In genomic region chr7:98870071-98870651, GRCh38 we compare ENCODE assay signal across 8 cellular contexts. TPM values are rescaled to one million over a fixed set of nuclear protein-coding genes. Genes with fewer than 3 reads are reported as not detected.
DNase-seq lines count a peak whose midpoint lies in the region; ATAC-seq and TF ChIP-seq lines count a peak whose summit lies in the region.

No MANE protein-coding gene starts in this region.

- in situ Hi-C loops in transverse colon (cut with MboI; ENCODE audit: low pct_ligation_motif_present in 1 of 4, low pct_unique_long_range_greater_than_20kb in 1 of 4, low sequenced_read_pairs in 3 of 4), result no loop called here

- TF ChIP-seq CTCF in fibroblast of lung (conservative IDR thresholded peaks at IDR 0.05 in 1 of 2, IDR thresholded peaks at IDR 0.05 in 1 of 2; ENCODE audit: low read depth in 1 of 2, low read length in 2 of 2) (no peak), osteoblast (IDR thresholded peaks at IDR 0.05; ENCODE audit: extremely low read depth, low read depth, low read length) (no peak), transverse colon (IDR thresholded peaks at IDR 0.05) (no peak)

- TF ChIP-seq EP300 in transverse colon (IDR thresholded peaks at IDR 0.05; ENCODE audit: low read depth), result no peak

- H4K20me1 ChIP-seq in fibroblast of lung (ENCODE audit: control insufficient read depth, extremely low read depth, insufficient read depth, low read length), result no peaks in the 10 kb centered on the region
- no peaks in the 10 kb centered on the region for H4K20me1 ChIP-seq in osteoblast (ENCODE audit: insufficient read depth, low read length)

- peak overlapping the region; percentile 26 to 51 (median 36) for H3K4me3 ChIP-seq in fibroblast of lung (replicated peaks in 1 of 4; ENCODE audit: control extremely low read depth in 1 of 4, insufficient read depth in 1 of 4, low read depth in 3 of 4, low read length in 4 of 4)
- peak overlapping the region; percentile 58 for H3K4me3 ChIP-seq in osteoblast (ENCODE audit: insufficient read depth, low read length)
- H3K4me3 ChIP-seq in transverse colon, result peak overlapping the region in 3 of 4 donors; percentile 7 to 50 (median 22)

- peak; percentile 50 for ATAC-seq in HG03045 (IDR thresholded peaks at IDR 0.05; ENCODE audit: unreplicated experiment)

- H3K4me1 ChIP-seq in fibroblast of lung (ENCODE audit: control insufficient read depth, extremely low read depth, insufficient read depth, low read length), result no peaks in the 10 kb centered on the region
- H3K4me1 ChIP-seq in osteoblast (ENCODE audit: insufficient read depth, low read length), result peaks cover 5% of the 10 kb centered on the region
- peaks cover 0 to 15% (median 7%) of the 10 kb centered on the region in 4 donors for H3K4me1 ChIP-seq in transverse colon

- H3K27ac ChIP-seq in fibroblast of lung (ENCODE audit: insufficient read depth, low read length) (no peak overlapping the region), osteoblast (ENCODE audit: low read depth, low read length) (no peak overlapping the region), transverse colon (no peak overlapping the region)

- H3K27me3 ChIP-seq in fibroblast of lung (ENCODE audit: control insufficient read depth, insufficient read depth, low read length) (peaks cover 13% of the 10 kb centered on the region), osteoblast (ENCODE audit: insufficient read depth, low read length) (peaks cover 22% of the 10 kb centered on the region), transverse colon (peaks cover 51% of the 10 kb centered on the region)

- H3K9me3 ChIP-seq in fibroblast of lung (ENCODE audit: control insufficient read depth, insufficient read depth, low read depth, low read length), result no peaks in the 10 kb centered on the region
- H3K9me3 ChIP-seq in osteoblast (ENCODE audit: low read depth, low read length), result no peaks in the 10 kb centered on the region
- H3K9me3 ChIP-seq in transverse colon, result no peaks in the 10 kb centered on the region

- 2% methylated on average over 41 of the region's 44 CpGs; no CpG with 5 or more reads in 1 of the 2 donors for WGBS in transverse colon (ENCODE audit: low coverage in 1 of 2), 2 donors

- H2AFZ ChIP-seq in fibroblast of lung (ENCODE audit: low read length), result peak overlapping the region; percentile 46
- H2AFZ ChIP-seq in osteoblast (ENCODE audit: low read length), result no peak overlapping the region

- peak; percentile 36 for DNase-seq in DMS53 (lab: John Stamatoyannopoulos, UW)
- no peak for DNase-seq in DMS53 treated with DMSO at 0.1 percent for 48 hours (lab: John Stamatoyannopoulos, UW; ENCODE audit: unreplicated experiment)
- peak; percentile 70 for DNase-seq in NOMO-1 treated with DMSO at 0.1 percent for 48 hours (lab: John Stamatoyannopoulos, UW; ENCODE audit: unreplicated experiment)
- peak; percentile 38 for DNase-seq in activated T-helper 1 cell treated with Interleukin-2 at 50 U/mL for 16 hours (ENCODE audit: low read depth)
- peak; percentile 16 to 55 for DNase-seq in fibroblast of lung (ENCODE audit: low read depth in 2 of 2)
- peak; percentile 96 for DNase-seq in osteoblast (ENCODE audit: insufficient read length, low spot score, missing footprints)
- DNase-seq in transverse colon, result peak; percentile 26

- no peak overlapping the region for H3K9ac ChIP-seq in fibroblast of lung (ENCODE audit: insufficient read depth, low read length)

- TF ChIP-seq POLR2A in transverse colon (IDR thresholded peaks at IDR 0.05), result no peak

- H3K4me2 ChIP-seq in fibroblast of lung (ENCODE audit: extremely low read depth, insufficient read depth, low read length) (peak overlapping the region; percentile 75), osteoblast (ENCODE audit: insufficient read depth, low read length) (peak overlapping the region; percentile 64)

- no peaks in the 10 kb centered on the region for H3K36me3 ChIP-seq in fibroblast of lung (ENCODE audit: control insufficient read depth, insufficient read depth, low read length)
- no peaks in the 10 kb centered on the region for H3K36me3 ChIP-seq in osteoblast (ENCODE audit: insufficient read depth, low read length)
- H3K36me3 ChIP-seq in transverse colon, result no peaks in the 10 kb centered on the region

- intact Hi-C loops in transverse colon (cut with DNase I; ENCODE audit: low total_unique reads), result no loop called here

- no peaks in the 10 kb centered on the region for H3K79me2 ChIP-seq in fibroblast of lung (ENCODE audit: control insufficient read depth, insufficient read depth, low read length)
- H3K79me2 ChIP-seq in osteoblast (ENCODE audit: insufficient read depth, low read length), result no peaks in the 10 kb centered on the region

RNA-seq across cellular contexts. Expression of gene TMEM130, which starts 0.3 kb away (rescaled TPM):
- 0.26 and 0.66 TPM in 2 replicates for total RNA-seq in fibroblast of lung
- 0.95 and 2.6 TPM in 2 replicates for polyA plus RNA-seq in fibroblast of lung
- polyA plus RNA-seq in fibroblast of lung (2012), result 1.8 and 4.8 TPM in 2 replicates
- 1.3 and 16.4 TPM in 2 replicates for polyA minus RNA-seq in fibroblast of lung (ENCODE audit: low replicate concordance)
- 0.88 and 1.1 TPM in 2 replicates for total RNA-seq in osteoblast
- 1 to 10 TPM in 2 of 4 donors, under 1 TPM in 1, not detected in 1; 0.14 to 1.5 (median 1.1) TPM for total RNA-seq in transverse colon

RNA-seq across cellular contexts. Expression of gene TRRAP, which starts 8.2 kb away (rescaled TPM):
- total RNA-seq in fibroblast of lung (14.4 and 20.6 TPM in 2 replicates), osteoblast (16.5 and 17.7 TPM in 2 replicates), transverse colon (10 to 100 TPM; 27.3 to 73.3 (median 38.0) TPM)
- polyA plus RNA-seq in fibroblast of lung, result 11.3 and 17.6 TPM in 2 replicates
- polyA plus RNA-seq in fibroblast of lung (2012), result 12.9 and 14.9 TPM in 2 replicates
- 64.0 and 86.9 TPM in 2 replicates for polyA minus RNA-seq in fibroblast of lung (ENCODE audit: low replicate concordance)
